ENCODE assay signal across 9 cellular contexts in genomic region chr9:101727621-101728524, GRCh38. TPM values are rescaled to one million over a fixed set of nuclear protein-coding genes. Genes with fewer than 3 reads are reported as not detected.
A peak's percentile ranks its signal among the peaks of the same experiment; 100 is the strongest.
DNase-seq lines count a peak whose midpoint lies in the region; ATAC-seq and TF ChIP-seq lines count a peak whose summit lies in the region.
"Had no signal": no experiment of that assay in that cellular context is flagged by ENCODE, and none has a peak within 500 bp of the region (broad histone marks: within the 10 kb centered on the region; RNA-seq: fewer than 3 reads in every experiment).

No MANE protein-coding gene starts in this region.

- no peak overlapping the region for H3K4me3 Mint-ChIP-seq in effector memory CD8-positive, alpha-beta T cell
- H3K4me3 Mint-ChIP-seq: dendritic cell treated with granulocyte-macrophage colony-stimulating factor and Interleukin-4, amounts not matched to agents 40 ng/mL and 50 ng/mL, for 4 days had no signal

- H3K4me1 Mint-ChIP-seq in effector memory CD8-positive, alpha-beta T cell (ENCODE audit: low read depth in 2 of 2) = no peaks in the 10 kb centered on the region

- H3K27me3 ChIP-seq in cardiac muscle cell (no peaks in the 10 kb centered on the region), HL-60 (ENCODE audit: insufficient read depth, poor library complexity, severe bottlenecking) (no peaks in the 10 kb centered on the region), right atrium auricular region (no peaks in the 10 kb centered on the region)

- H3K27me3 Mint-ChIP-seq in effector memory CD8-positive, alpha-beta T cell = no peaks in the 10 kb centered on the region

- H3K36me3 Mint-ChIP-seq in effector memory CD8-positive, alpha-beta T cell (ENCODE audit: insufficient read depth) = no peaks in the 10 kb centered on the region

- ATAC-seq in left cardiac atrium (no peak), GM21526 (IDR thresholded peaks at IDR 0.05; ENCODE audit: low FRiP score, unreplicated experiment) (peak; percentile 89)
- ATAC-seq in effector memory CD8-positive, alpha-beta T cell (replicated peaks) = no peak

- peaks cover 0 to 3% of the 10 kb centered on the region in 2 donors for H3K9me3 Mint-ChIP-seq in effector memory CD8-positive, alpha-beta T cell
- H3K9me3 Mint-ChIP-seq: dendritic cell treated with granulocyte-macrophage colony-stimulating factor and Interleukin-4, amounts not matched to agents 40 ng/mL and 50 ng/mL, for 4 days had no signal

- H3K4me3 ChIP-seq in cardiac muscle cell (no peak overlapping the region), HL-60 (replicated peaks; ENCODE audit: insufficient read depth, low read length) (no peak overlapping the region), right atrium auricular region (no peak overlapping the region)

- DNase-seq in cardiac muscle cell (ENCODE audit: low read depth in 1 of 2, low spot score in 1 of 2) (peak; percentile 12 to 16), left cardiac atrium (no peak), HL-60 (ENCODE audit: low read depth in 1 of 2, low spot score in 1 of 2) (peak in 1 of 2 experiments; percentile 18), SK-N-DZ (ENCODE audit: low spot score) (peak; percentile 20), right atrium auricular region (ENCODE audit: low spot score) (no peak), NCI-H128 (lab: John Stamatoyannopoulos, UW; ENCODE audit: unreplicated experiment) (no peak)
- DNase-seq in effector memory CD8-positive, alpha-beta T cell = no peak

- no peak overlapping the region for H3K27ac Mint-ChIP-seq in effector memory CD8-positive, alpha-beta T cell
- H3K27ac Mint-ChIP-seq: dendritic cell treated with granulocyte-macrophage colony-stimulating factor and Interleukin-4, amounts not matched to agents 40 ng/mL and 50 ng/mL, for 4 days had no signal

- H3K4me1 ChIP-seq in cardiac muscle cell (ENCODE audit: low read depth) (no peaks in the 10 kb centered on the region), right atrium auricular region (no peaks in the 10 kb centered on the region)

- no peak overlapping the region for H3K27ac ChIP-seq in cardiac muscle cell
- no peak overlapping the region for H3K27ac ChIP-seq in HL-60 (replicated peaks)
- no peak overlapping the region for H3K27ac ChIP-seq in right atrium auricular region

- H3K36me3 ChIP-seq in cardiac muscle cell (no peaks in the 10 kb centered on the region), right atrium auricular region (no peaks in the 10 kb centered on the region)

- H3K9me3 ChIP-seq in cardiac muscle cell (ENCODE audit: low read depth) (no peaks in the 10 kb centered on the region), right atrium auricular region (no peaks in the 10 kb centered on the region)

- intact Hi-C loops in left cardiac atrium (cut with DNase I) = loop anchor here in 1 of 2 donors (5.0 kb wide), 1 partner anchor 126 kb away; no protein-coding TSS in a partner anchor

- TF ChIP-seq CTCF in cardiac muscle cell (IDR thresholded peaks at IDR 0.05; ENCODE audit: low read depth, low read length) (peak; percentile 51), HL-60 (IDR thresholded peaks at IDR 0.05; ENCODE audit: insufficient read depth, low read length) (peak; percentile 24), right atrium auricular region (IDR thresholded peaks at IDR 0.05) (peak; percentile 39 to 53)

RNA-seq across cellular contexts. Expression of gene GRIN3A, which starts 10.6 kb away (rescaled TPM):
- not detected in 2 replicates for total RNA-seq in cardiac muscle cell
- not detected in 2 replicates for polyA plus RNA-seq in cardiac muscle cell
- under 1 TPM in 1 of 2 donors, not detected in 1; 0.59 TPM for total RNA-seq in left cardiac atrium
- polyA plus RNA-seq in SK-N-DZ (2014; cell fraction: cytosol; rRNA removed) = 0.02 and 0.10 TPM in 2 replicates
- 0.07 TPM in 1 of 2 replicates, not detected in the other for polyA plus RNA-seq in SK-N-DZ (2014; cell fraction: nucleus; rRNA removed)
- total RNA-seq in right atrium auricular region = under 1 TPM in 1 of 2 donors, not detected in 1; 0.44 TPM

Comparison
In these comparisons a context has a peak if more than half of its experiments do, and no peak if none do; other contexts are left out.
1. DNase-seq: peak in cardiac muscle cell (2 of 2) and SK-N-DZ (single experiment); none in left cardiac atrium (single experiment), right atrium auricular region (single experiment), NCI-H128 (single experiment) and effector memory CD8-positive, alpha-beta T cell (0 of 3).
2. Peak in every context shown above with its lines, with median percentiles within 50 percentile points of each other: CTCF ChIP-seq.